8 cellular contexts compared by ENCODE assay signal in genomic region chr11:33258631-33259184, GRCh38. TPM values are rescaled to one million over a fixed set of nuclear protein-coding genes. Genes with fewer than 3 reads are reported as not detected.
DNase-seq lines count a peak whose midpoint lies in the region; ATAC-seq, FAIRE-seq and TF ChIP-seq lines count a peak whose summit lies in the region.

No MANE protein-coding gene starts in this region.

- WGBS in K562 (ENCODE audit: insufficient coverage, low coverage, missing lambda C conversion rate), result under 1% methylated on average over 14 of the region's 14 CpGs

- peak overlapping the region; percentile 89 to 99 for H3K9ac ChIP-seq in K562 (ENCODE audit: insufficient read depth in 1 of 2, low read depth in 2 of 2, low read length in 2 of 2)

- H3K4me1 ChIP-seq in K562 (replicated peaks in 1 of 2; ENCODE audit: control insufficient read depth in 2 of 2, insufficient read depth in 2 of 2, low read length in 2 of 2), result peaks cover 9 to 18% of the 10 kb centered on the region in 2 experiments

- H3K27ac ChIP-seq in K562 (ENCODE audit: extremely low read depth, low read depth, low read length), result peak overlapping the region; percentile 94

- ATAC-seq in K562, result peak; percentile 50
- ATAC-seq in stimulated activated naive CD8-positive, alpha-beta T cell treated with anti-CD3 and anti-CD28 coated beads, Interleukin-15, amount 100 ng/mL, for 72 hours, result peak; percentile 10

- peak overlapping the region; percentile 93 for H2AFZ ChIP-seq in K562 (ENCODE audit: low read depth, low read length)

- TF ChIP-seq RAD21 in K562 (CRISPR knock-in tag; conservative IDR thresholded peaks at IDR 0.05 in 1 of 2, IDR thresholded peaks at IDR 0.05 in 1 of 2), result no peak

- H3K9me1 ChIP-seq in K562 (ENCODE audit: control insufficient read depth, insufficient read depth, low read length), result no peaks in the 10 kb centered on the region

- peak overlapping the region; percentile 98 to 99 for H3K27ac Mint-ChIP-seq in stimulated activated naive CD8-positive, alpha-beta T cell treated with anti-CD3 and anti-CD28 coated beads, Interleukin-15, amount 100 ng/mL, for 72 hours

- no peak for TF ChIP-seq CTCF in K562 (IDR thresholded peaks at IDR 0.05 in 2 of 3, conservative IDR thresholded peaks at IDR 0.05 in 1 of 3; ENCODE audit: insufficient read depth in 2 of 3, low read depth in 1 of 3, low read length in 3 of 3)

- no peaks in the 10 kb centered on the region for H3K27me3 ChIP-seq in K562 (ENCODE audit: control insufficient read depth in 2 of 2, insufficient read depth in 2 of 2, low read length in 2 of 2)

- in situ Hi-C loops in K562 (cut with MboI), result no loop called here

- H4K20me1 ChIP-seq in K562 (replicated peaks; ENCODE audit: control insufficient read depth, insufficient read depth, low read length), result no peaks in the 10 kb centered on the region; the same call in 1 of the 2 replicates

- peak; percentile 51 for DNase-seq in EH (ENCODE audit: low read depth)
- DNase-seq in H4 (ENCODE audit: low spot score), result peak; percentile 58
- peak; percentile 68 for DNase-seq in NCI-H187 treated with DMSO at 0.1 percent for 48 hours (lab: John Stamatoyannopoulos, UW)
- no peak for DNase-seq in K562 (ENCODE audit: extremely low read depth in 1 of 4, low spot score in 3 of 4)
- peak; percentile 64 for DNase-seq in iris pigment epithelial cell (ENCODE audit: low read depth)
- DNase-seq in stimulated activated naive CD8-positive, alpha-beta T cell treated with anti-CD3 and anti-CD28 coated beads, Interleukin-15, amount 100 ng/mL, for 72 hours, result no peak
- no peak for DNase-seq in NCI-H345 treated with DMSO at 0.1 percent for 48 hours (lab: John Stamatoyannopoulos, UW; ENCODE audit: unreplicated experiment)
- no peak for DNase-seq in urothelium cell line (ENCODE audit: low spot score)

- no peaks in the 10 kb centered on the region for H3K36me3 ChIP-seq in K562 (ENCODE audit: control insufficient read depth, insufficient read depth, low read length)

- H3K9me3 ChIP-seq in K562 (replicated peaks; ENCODE audit: control insufficient read depth, insufficient read depth, low read depth, low read length), result no peaks in the 10 kb centered on the region

- peaks cover 64% of the 10 kb centered on the region for H3K79me2 ChIP-seq in K562 (ENCODE audit: control insufficient read depth, insufficient read depth, low read length)

- no peaks in the 10 kb centered on the region for H3K9me3 Mint-ChIP-seq in stimulated activated naive CD8-positive, alpha-beta T cell treated with anti-CD3 and anti-CD28 coated beads, Interleukin-15, amount 100 ng/mL, for 72 hours

- H3K4me3 Mint-ChIP-seq in stimulated activated naive CD8-positive, alpha-beta T cell treated with anti-CD3 and anti-CD28 coated beads, Interleukin-15, amount 100 ng/mL, for 72 hours, result peak overlapping the region; percentile 94 to 99

- no peak for TF ChIP-seq EP300 in K562 (IDR thresholded peaks at IDR 0.05; ENCODE audit: low read length)

- peak overlapping the region; percentile 84 for H3K4me2 ChIP-seq in K562 (ENCODE audit: insufficient read depth, low read length)

- CTCF ChIA-PET in K562 (lab: Yijun Ruan, JAX; ENCODE audit: low intra/inter-chr PET ratio), result interaction anchor here (0.6 to 1.7 kb wide), 3 partner anchors 71 to 277 kb away, joined by 3 to 6 read pairs (median 3); no protein-coding TSS in a partner anchor

- H3K4me3 ChIP-seq in K562, result peak overlapping the region; percentile 96

- POLR2A ChIA-PET in K562 (lab: Yijun Ruan, JAX), result interaction anchor here (0.6 to 0.9 kb wide), 3 partner anchors 52 to 247 kb away, joined by 3 read pairs; no protein-coding TSS in a partner anchor

- no peaks in the 10 kb centered on the region for H3K27me3 Mint-ChIP-seq in stimulated activated naive CD8-positive, alpha-beta T cell treated with anti-CD3 and anti-CD28 coated beads, Interleukin-15, amount 100 ng/mL, for 72 hours

- H3K4me1 Mint-ChIP-seq in stimulated activated naive CD8-positive, alpha-beta T cell treated with anti-CD3 and anti-CD28 coated beads, Interleukin-15, amount 100 ng/mL, for 72 hours, result peaks cover 48% of the 10 kb centered on the region

- TF ChIP-seq POLR2A in K562 (conservative IDR thresholded peaks at IDR 0.05), result no peak

- intact Hi-C loops in K562 (cut with micrococcal nuclease), result loop anchor here (2.0 kb wide), 3 partner anchors 62 to 98 kb away; partner anchors contain the start of gene CSTF3

- peak; percentile 78 for FAIRE-seq in K562 (lab: Jason Lieb, UNC)
- FAIRE-seq in urothelium cell line (lab: Jason Lieb, UNC), result no peak

- BruUV-seq in K562 (replicated peaks; lab: Mats Ljungman, UMichigan), result TSS peak; percentile 37

TF ChIP-seq in K562, 482 proteins besides CTCF, POLR2A, EP300 and RAD21 (continues in another document):
- TF ChIP-seq PYGO2 (tag; IDR thresholded peaks at IDR 0.05) (no peak), BCL6 (CRISPR knock-in tag; IDR thresholded peaks at IDR 0.05) (no peak), POLR3A (IDR thresholded peaks at IDR 0.05; ENCODE audit: borderline replicate concordance, extremely low read depth, insufficient read depth, insufficient read length) (no peak), ZBTB43 (CRISPR knock-in tag; IDR thresholded peaks at IDR 0.05) (no peak), SRSF7 (optimal IDR thresholded peaks at IDR 0.05; ENCODE audit: low read depth, low read length) (no peak), FUS (optimal IDR thresholded peaks at IDR 0.05; ENCODE audit: low read depth, low read length) (no peak), TGIF2 (CRISPR knock-in tag; IDR thresholded peaks at IDR 0.05) (no peak), ELF4 (CRISPR knock-in tag; IDR thresholded peaks at IDR 0.05) (no peak), ZNF354B (CRISPR knock-in tag; IDR thresholded peaks at IDR 0.05) (no peak), ARID3B (CRISPR knock-in tag; IDR thresholded peaks at IDR 0.05; ENCODE audit: borderline replicate concordance) (no peak), DIDO1 (tag; IDR thresholded peaks at IDR 0.05; ENCODE audit: low read depth) (0 out of 2 replicates have a peak, but pooled peaks have one; percentile 58), JUNB (CRISPR knock-in tag; conservative IDR thresholded peaks at IDR 0.05) (no peak), SMARCA4 (IDR thresholded peaks at IDR 0.05) (0 out of 2 replicates have a peak, but pooled peaks have one; percentile 35), PHB2 (IDR thresholded peaks at IDR 0.05; ENCODE audit: low read depth) (no peak), NFYB (IDR thresholded peaks at IDR 0.05; ENCODE audit: extremely low read depth, insufficient read length) (no peak), FIP1L1 (IDR thresholded peaks at IDR 0.05; ENCODE audit: low read depth, low read length, poor library complexity, severe bottlenecking) (no peak), TSC22D4 (tag; IDR thresholded peaks at IDR 0.05) (no peak)

RNA-seq across cellular contexts. Expression of gene HIPK3, which starts 1.5 kb away (rescaled TPM):
- 36.5 and 37.5 TPM in 2 replicates for total RNA-seq in H4 (2014; rRNA removed; shearing (Covaris generic))
- 19.4 and 40.7 TPM in 2 replicates for total RNA-seq in K562 (2011; cell fraction: chromatin; rRNA removed; ENCODE audit: low replicate concordance)
- total RNA-seq in K562 (2011; cell fraction: nucleolus; rRNA removed), result 12.6 and 15.3 TPM in 2 replicates
- total RNA-seq in K562 (2011; cell fraction: nucleoplasm; rRNA removed), result 12.2 and 14.0 TPM in 2 replicates
- total RNA-seq in K562 (2014; rRNA removed) (7.5 and 10.1 TPM in 2 replicates), K562 (2014; rRNA removed; fragmentation: Illumina TruSeq; extraction: Trizol) (12.3 and 14.0 TPM in 2 replicates), K562 (2015; rRNA removed; fragmentation: Illumina TruSeq; extraction: Trizol) (13.4 and 14.1 TPM in 2 replicates), K562 (2021) (16.7 and 19.6 TPM in 2 replicates)
- polyA plus RNA-seq in K562 (2011; rRNA removed) (8.1 and 9.2 TPM in 2 replicates), K562 (2014; fragmentation: Illumina TruSeq; extraction: Trizol) (6.4 and 7.1 TPM in 2 replicates), K562 (2014; fragmentation: Nextera tagmentation; extraction: Ambion mirVana) (1 to 10 TPM; 2.3 to 4.4 TPM), K562 (2014; rRNA removed) (4.7 and 5.3 TPM in 2 replicates)
- 4.0 and 5.5 TPM in 2 replicates for polyA plus RNA-seq in K562 (2011; cell fraction: cytosol; rRNA removed)
- 16.5 and 17.0 TPM in 2 replicates for polyA plus RNA-seq in K562 (2011; cell fraction: nucleus; rRNA removed)
- 5.2 and 5.8 TPM in 2 replicates for polyA plus RNA-seq in K562 (2012)
- polyA minus RNA-seq in K562 (2011; rRNA and poly(A)+ RNA removed), result 52.2 and 57.1 TPM in 2 replicates
- polyA minus RNA-seq in K562 (2011; cell fraction: cytosol; rRNA and poly(A)+ RNA removed), result 16.1 and 23.9 TPM in 2 replicates
- polyA minus RNA-seq in K562 (2011; cell fraction: nucleus; rRNA and poly(A)+ RNA removed), result 10.6 and 18.5 TPM in 2 replicates

Comparison
In these comparisons a context has a peak if more than half of its experiments do, and no peak if none do; other contexts are left out.
1. DNase-seq: peak in EH (single experiment), H4 (single experiment), NCI-H187 treated with DMSO at 0.1 percent for 48 hours (single experiment) and iris pigment epithelial cell (single experiment); none in K562 (0 of 4), stimulated activated naive CD8-positive, alpha-beta T cell treated with anti-CD3 and anti-CD28 coated beads, Interleukin-15, amount 100 ng/mL, for 72 hours (0 of 2), NCI-H345 treated with DMSO at 0.1 percent for 48 hours (single experiment) and urothelium cell line (single experiment).